ENCODE assay signal across 23 cellular contexts in the genomic region with DNA sequence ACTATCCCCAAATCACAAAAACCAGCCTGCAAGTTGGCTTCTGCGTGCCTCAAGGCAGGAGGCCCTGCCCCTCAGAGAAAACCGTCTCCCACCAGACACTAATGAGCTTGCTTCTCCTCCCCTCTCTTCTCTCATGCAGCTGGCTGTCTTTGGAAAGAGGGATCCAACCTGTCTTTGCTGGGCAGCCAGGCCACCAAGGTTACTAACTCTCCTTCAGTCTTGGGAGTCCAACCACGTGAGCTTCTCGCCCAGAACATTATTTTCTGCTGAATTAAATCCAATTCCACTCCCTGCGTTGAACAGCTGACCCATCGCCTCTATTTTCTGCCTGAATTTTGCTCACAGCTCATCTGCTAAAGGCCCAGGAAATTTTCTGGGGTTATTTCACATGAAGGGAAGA.
"Had no signal": no experiment of that assay in that cellular context is flagged by ENCODE, and none has a peak within 500 bp of the region (broad histone marks: within the 10 kb centered on the region; RNA-seq: fewer than 3 reads in every experiment).

No MANE protein-coding gene starts in this region.

- DNase-seq: hippocampal formation; kidney; left colon; left lung; lower lobe of right lung; naive thymus-derived CD8-positive, alpha-beta T cell; occipital lobe; ovary; right lobe of liver; stimulated activated CD4-positive, alpha-beta T cell treated with anti-CD3 and anti-CD28 coated beads, Interleukin-4, amount 100 ng/mL, for 24 hours; stimulated activated naive CD4-positive, alpha-beta T cell; uterus had no signal

- H3K9me3 ChIP-seq: left lung, lower lobe of right lung, neutrophil, ovary, right atrium auricular region, right lobe of liver, suprapubic skin, tibial nerve, uterus had no signal

- H3K27ac Mint-ChIP-seq: naive thymus-derived CD8-positive, alpha-beta T cell; nephron; progenitor cell of endocrine pancreas; stimulated activated effector memory CD8-positive, alpha-beta T cell treated with anti-CD3 and anti-CD28 coated beads, Interleukin-12 subunit alpha, Interleukin-12 subunit beta, amount 100 ng/mL, for 72 hours; stimulated activated naive CD8-positive, alpha-beta T cell treated with anti-CD3 and anti-CD28 coated beads, Interleukin-15, Interleukin-2, amounts not matched to agents 100 ng/mL and 50 ng/mL, for 24 hours; type B pancreatic cell had no signal

- H3K27ac ChIP-seq: left lung, lower lobe of right lung, neutrophil, ovary, right atrium auricular region, right lobe of liver, skin epidermis, suprapubic skin, tibial nerve, uterus had no signal

- H3K27me3 ChIP-seq: left lung, neutrophil, ovary, right atrium auricular region, right lobe of liver, suprapubic skin, tibial nerve, uterus had no signal

- H3K36me3 Mint-ChIP-seq: naive thymus-derived CD8-positive, alpha-beta T cell; stimulated activated effector memory CD8-positive, alpha-beta T cell treated with anti-CD3 and anti-CD28 coated beads, Interleukin-12 subunit alpha, Interleukin-12 subunit beta, amount 100 ng/mL, for 72 hours; type B pancreatic cell had no signal

- H3K36me3 ChIP-seq: left lung, lower lobe of right lung, neutrophil, ovary, right atrium auricular region, right lobe of liver, suprapubic skin, tibial nerve, uterus had no signal

- H3K4me3 ChIP-seq: left lung, lower lobe of right lung, ovary, right atrium auricular region, right lobe of liver, skin epidermis, suprapubic skin, tibial nerve, uterus had no signal

- H3K4me1 ChIP-seq: left lung, lower lobe of right lung, right atrium auricular region, right lobe of liver, suprapubic skin, tibial nerve, uterus had no signal

- H3K4me3 Mint-ChIP-seq: naive thymus-derived CD8-positive, alpha-beta T cell; nephron; neural crest cell; stimulated activated effector memory CD8-positive, alpha-beta T cell treated with anti-CD3 and anti-CD28 coated beads, Interleukin-12 subunit alpha, Interleukin-12 subunit beta, amount 100 ng/mL, for 72 hours; stimulated activated naive CD8-positive, alpha-beta T cell treated with anti-CD3 and anti-CD28 coated beads, Interleukin-15, Interleukin-2, amounts not matched to agents 100 ng/mL and 50 ng/mL, for 24 hours; type B pancreatic cell had no signal

- FAIRE-seq: kidney had no signal

- H3K4me1 Mint-ChIP-seq: naive thymus-derived CD8-positive, alpha-beta T cell; nephron; neural crest cell; stimulated activated effector memory CD8-positive, alpha-beta T cell treated with anti-CD3 and anti-CD28 coated beads, Interleukin-12 subunit alpha, Interleukin-12 subunit beta, amount 100 ng/mL, for 72 hours had no signal

- H3K9me3 Mint-ChIP-seq: naive thymus-derived CD8-positive, alpha-beta T cell; nephron; stimulated activated effector memory CD8-positive, alpha-beta T cell treated with anti-CD3 and anti-CD28 coated beads, Interleukin-12 subunit alpha, Interleukin-12 subunit beta, amount 100 ng/mL, for 72 hours; stimulated activated naive CD8-positive, alpha-beta T cell treated with anti-CD3 and anti-CD28 coated beads, Interleukin-15, Interleukin-2, amounts not matched to agents 100 ng/mL and 50 ng/mL, for 24 hours had no signal
